Comparison of ENCODE assay signal across 17 cellular contexts in genomic region chr12:12665194-12665593, GRCh38. TPM values are rescaled to one million over a fixed set of nuclear protein-coding genes. Genes with fewer than 3 reads are reported as not detected.
DNase-seq lines count a peak whose midpoint lies in the region; ATAC-seq and TF ChIP-seq lines count a peak whose summit lies in the region.
"Had no signal": no experiment of that assay in that cellular context is flagged by ENCODE, and none has a peak within 500 bp of the region (broad histone marks: within the 10 kb centered on the region; RNA-seq: fewer than 3 reads in every experiment).

No MANE protein-coding gene starts in this region.

- H3K4me1 Mint-ChIP-seq in osteocyte (ENCODE audit: unreplicated experiment), result peaks cover 18% of the 10 kb centered on the region
- no peaks in the 10 kb centered on the region for H3K4me1 Mint-ChIP-seq in naive thymus-derived CD8-positive, alpha-beta T cell

- TF ChIP-seq CTCF in fibroblast of villous mesenchyme (IDR thresholded peaks at IDR 0.05; ENCODE audit: insufficient read depth, low read depth, low read length) (peak; percentile 17), osteocyte (IDR thresholded peaks at IDR 0.05) (peak; percentile 10)

- peak; percentile 94 for DNase-seq in ELF-1 (ENCODE audit: low read depth, low spot score)
- peak; percentile 16 for DNase-seq in KBM-7
- no peak for DNase-seq in fibroblast of villous mesenchyme (ENCODE audit: low read depth)
- no peak for DNase-seq in osteocyte (ENCODE audit: extremely low spot score, unreplicated experiment)
- DNase-seq in stimulated activated naive CD8-positive, alpha-beta T cell treated with anti-CD3 and anti-CD28 coated beads, Interleukin-15, Interleukin-2, amounts not matched to agents 100 U/mL and 50 U/mL, for 24 hours, result no peak
- no peak for DNase-seq in naive thymus-derived CD8-positive, alpha-beta T cell
- DNase-seq: COR-L47, DMS53, NCI-H1436, NCI-H2029 treated with DMSO at 0.1 percent for 48 hours, NCI-H510A treated with DMSO at 0.1 percent for 48 hours, SHP77 had no signal

- in situ Hi-C loops in KBM-7 (cut with MboI; ENCODE audit: low pct_unique_long_range_greater_than_20kb, low sequenced_read_pairs), result no loop called here

- no peaks in the 10 kb centered on the region for H3K9me3 Mint-ChIP-seq in osteocyte (ENCODE audit: unreplicated experiment)
- no peaks in the 10 kb centered on the region for H3K9me3 Mint-ChIP-seq in naive thymus-derived CD8-positive, alpha-beta T cell
- H3K9me3 Mint-ChIP-seq: CD14-positive monocyte, IgD-negative memory B cell had no signal

- no peak overlapping the region for H3K4me3 Mint-ChIP-seq in osteocyte (ENCODE audit: unreplicated experiment)
- H3K4me3 Mint-ChIP-seq in naive thymus-derived CD8-positive, alpha-beta T cell, result no peak overlapping the region
- H3K4me3 Mint-ChIP-seq: CD14-positive monocyte, IgD-negative memory B cell had no signal

- POLR2A ChIA-PET in naive thymus-derived CD8-positive, alpha-beta T cell (lab: Charles Lee), result interaction anchor here (0.7 kb wide), 1 partner anchor 16 kb away, joined by 3 read pairs; no protein-coding TSS in a partner anchor

- no peak overlapping the region for H3K27ac Mint-ChIP-seq in osteocyte (ENCODE audit: unreplicated experiment)
- no peak overlapping the region for H3K27ac Mint-ChIP-seq in naive thymus-derived CD8-positive, alpha-beta T cell

- no peak overlapping the region for H3K4me3 ChIP-seq in fibroblast of villous mesenchyme (ENCODE audit: low read depth, low read length)
- H3K4me3 ChIP-seq: A549, GM12878 had no signal

- no peaks in the 10 kb centered on the region for H3K27me3 Mint-ChIP-seq in osteocyte (ENCODE audit: unreplicated experiment)
- no peaks in the 10 kb centered on the region for H3K27me3 Mint-ChIP-seq in naive thymus-derived CD8-positive, alpha-beta T cell

- no peaks in the 10 kb centered on the region for H3K36me3 Mint-ChIP-seq in osteocyte (ENCODE audit: unreplicated experiment)
- no peaks in the 10 kb centered on the region for H3K36me3 Mint-ChIP-seq in naive thymus-derived CD8-positive, alpha-beta T cell
- H3K36me3 Mint-ChIP-seq: CD14-positive monocyte, IgD-negative memory B cell had no signal

- ATAC-seq in stimulated activated naive CD8-positive, alpha-beta T cell treated with anti-CD3 and anti-CD28 coated beads, Interleukin-15, Interleukin-2, amounts not matched to agents 100 U/mL and 50 U/mL, for 24 hours, result no peak
- ATAC-seq in HG03097 (IDR thresholded peaks at IDR 0.05; ENCODE audit: low FRiP score, unreplicated experiment), result no peak
- ATAC-seq in naive thymus-derived CD8-positive, alpha-beta T cell, result no peak
- ATAC-seq: GM12878 had no signal

RNA-seq across cellular contexts. Expression of gene GPR19, which starts 30.8 kb away (rescaled TPM):
- total RNA-seq in fibroblast of villous mesenchyme, result under 0.01 and 0.32 TPM in 2 replicates
- 0.84 TPM in 1 of 2 replicates, not detected in the other for total RNA-seq in osteocyte
- total RNA-seq in naive thymus-derived CD8-positive, alpha-beta T cell, result 1 to 10 TPM; 1.3 to 1.9 TPM
- under 1 TPM in 2 of 3 donors, not detected in 1; 0.47 to 0.51 TPM for polyA plus RNA-seq in naive thymus-derived CD8-positive, alpha-beta T cell
- polyA plus RNA-seq: CD14-positive monocyte had no signal

RNA-seq across cellular contexts. Expression of gene CDKN1B, which starts 52.0 kb away (rescaled TPM):
- 53.1 and 56.6 TPM in 2 replicates for total RNA-seq in fibroblast of villous mesenchyme
- 76.4 and 78.9 TPM in 2 replicates for total RNA-seq in osteocyte
- 100 to 1,000 TPM; 161 TPM for total RNA-seq in naive thymus-derived CD8-positive, alpha-beta T cell
- polyA plus RNA-seq in naive thymus-derived CD8-positive, alpha-beta T cell, result 10 to 100 TPM in 2 of 3 donors, 1 to 10 TPM in 1; 8.3 to 26.9 (median 20.6) TPM

RNA-seq across cellular contexts. Expression of gene CREBL2, which starts 53.5 kb away (rescaled TPM):
- total RNA-seq in fibroblast of villous mesenchyme (25.1 and 33.2 TPM in 2 replicates), osteocyte (15.1 and 16.3 TPM in 2 replicates)
- total RNA-seq in naive thymus-derived CD8-positive, alpha-beta T cell, result 10 to 100 TPM; 35.1 to 35.5 TPM
- polyA plus RNA-seq in naive thymus-derived CD8-positive, alpha-beta T cell, result 10 to 100 TPM; 36.5 to 46.8 (median 44.7) TPM

Comparison
In these comparisons a context has a peak if more than half of its experiments do, and no peak if none do; other contexts are left out.
1. DNase-seq: peak in ELF-1 (single experiment) and KBM-7 (single experiment); none in fibroblast of villous mesenchyme (single experiment), osteocyte (single experiment), stimulated activated naive CD8-positive, alpha-beta T cell treated with anti-CD3 and anti-CD28 coated beads, Interleukin-15, Interleukin-2, amounts not matched to agents 100 U/mL and 50 U/mL, for 24 hours (single experiment) and naive thymus-derived CD8-positive, alpha-beta T cell (0 of 10).